In genomic region chr2:55168221-55169154, GRCh38 we compare ENCODE assay signal across 8 cellular contexts.
DNase-seq lines count a peak whose midpoint lies in the region; ATAC-seq and TF ChIP-seq lines count a peak whose summit lies in the region.

No MANE protein-coding gene starts in this region.

- peaks cover 0 to 1% of the 10 kb centered on the region in 2 donors for H3K36me3 Mint-ChIP-seq in stimulated activated naive B cell treated with anti-CD40 and anti-IgM and Interleukin-4, amounts not matched to agents 10 μg/mL and 1 μg/mL and 100 μg/mL, for 72 hours

- H3K9me3 Mint-ChIP-seq in stimulated activated naive B cell treated with anti-CD40 and anti-IgM and Interleukin-4, amounts not matched to agents 10 μg/mL and 1 μg/mL and 100 μg/mL, for 72 hours: no peaks in the 10 kb centered on the region

- ATAC-seq in stimulated activated naive B cell treated with anti-CD40 and anti-IgM and Interleukin-4, amounts not matched to agents 10 μg/mL and 1 μg/mL and 100 μg/mL, for 72 hours (replicated peaks): peak; percentile 68 to 73
- ATAC-seq in GM19452 (IDR thresholded peaks at IDR 0.05; ENCODE audit: unreplicated experiment): no peak

- H3K27me3 ChIP-seq in MG63: no peaks in the 10 kb centered on the region

- no peaks in the 10 kb centered on the region for H3K36me3 ChIP-seq in MG63

- no peak overlapping the region for H3K4me3 ChIP-seq in MG63

- H3K27ac Mint-ChIP-seq in stimulated activated naive B cell treated with anti-CD40 and anti-IgM and Interleukin-4, amounts not matched to agents 10 μg/mL and 1 μg/mL and 100 μg/mL, for 72 hours: no peak overlapping the region

- peak; percentile 68 for DNase-seq in AG09319 (ENCODE audit: extremely low read depth, low read depth)
- DNase-seq in MG63: peak; percentile 52
- peak; percentile 81 for DNase-seq in SHP77 treated with DMSO at 0.1 percent for 48 hours (lab: John Stamatoyannopoulos, UW)
- DNase-seq in cerebellar cortex (ENCODE audit: low spot score): peak; percentile 85
- peak; percentile 80 for DNase-seq in left kidney (ENCODE audit: low read depth, low spot score)
- DNase-seq in stimulated activated naive B cell treated with anti-CD40 and anti-IgM and Interleukin-4, amounts not matched to agents 10 μg/mL and 1 μg/mL and 100 μg/mL, for 72 hours: no peak

- no peaks in the 10 kb centered on the region for H3K9me3 ChIP-seq in MG63

- no peaks in the 10 kb centered on the region for H3K27me3 Mint-ChIP-seq in stimulated activated naive B cell treated with anti-CD40 and anti-IgM and Interleukin-4, amounts not matched to agents 10 μg/mL and 1 μg/mL and 100 μg/mL, for 72 hours

- no peaks in the 10 kb centered on the region for H3K4me1 Mint-ChIP-seq in stimulated activated naive B cell treated with anti-CD40 and anti-IgM and Interleukin-4, amounts not matched to agents 10 μg/mL and 1 μg/mL and 100 μg/mL, for 72 hours

- peak; percentile 77 for TF ChIP-seq CTCF in AG09319 (IDR thresholded peaks at IDR 0.05; ENCODE audit: low read depth, low read length)
- peak; percentile 68 for TF ChIP-seq CTCF in GM12873 (IDR thresholded peaks at IDR 0.05; ENCODE audit: insufficient read depth, low read depth, low read length, missing control alignments)

- no peak overlapping the region for H3K4me3 Mint-ChIP-seq in stimulated activated naive B cell treated with anti-CD40 and anti-IgM and Interleukin-4, amounts not matched to agents 10 μg/mL and 1 μg/mL and 100 μg/mL, for 72 hours
